23 cellular contexts compared by ENCODE assay signal in genomic region chr11:57504511-57504910, GRCh38. TPM values are rescaled to one million over a fixed set of nuclear protein-coding genes. Genes with fewer than 3 reads are reported as not detected.
"Had no signal": no experiment of that assay in that cellular context is flagged by ENCODE, and none has a peak within 500 bp of the region (broad histone marks: within the 10 kb centered on the region; RNA-seq: fewer than 3 reads in every experiment).

No MANE protein-coding gene starts in this region.

- H3K9me3 Mint-ChIP-seq: IgD-negative memory B cell had no signal

- DNase-seq: Kasumi-1, MM.1S, NCI-H1092 treated with DMSO at 0.1 percent for 48 hours, NCI-H1436, NCI-H187 treated with DMSO at 0.1 percent for 48 hours, NCI-H2029 treated with DMSO at 0.1 percent for 48 hours, NCI-H2107, NCI-H226, NCI-H446, NCI-H510A, NCI-H524 treated with DMSO at 0.1 percent for 48 hours, NCI-H69, NCI-H774, Right ventricle myocardium superior, RPMI8226, SIG-M5 had no signal

- ATAC-seq: K562 had no signal

- H3K4me3 Mint-ChIP-seq: IgD-negative memory B cell had no signal

- H3K27ac ChIP-seq: KMS-11, SJSA1, SK-N-MC had no signal

- H3K27me3 Mint-ChIP-seq: IgD-negative memory B cell had no signal

- H3K27ac Mint-ChIP-seq: IgD-negative memory B cell had no signal

RNA-seq across cellular contexts. Expression of gene SMTNL1, which starts 32.9 kb away (rescaled TPM):
- total RNA-seq: HT-29, K562, M059J, Right ventricle myocardium superior, SJSA1 had no signal

RNA-seq across cellular contexts. Expression of gene RTN4RL2, which starts 44.2 kb away (rescaled TPM):
- total RNA-seq: SJSA1 had no signal
